In the genomic region with DNA sequence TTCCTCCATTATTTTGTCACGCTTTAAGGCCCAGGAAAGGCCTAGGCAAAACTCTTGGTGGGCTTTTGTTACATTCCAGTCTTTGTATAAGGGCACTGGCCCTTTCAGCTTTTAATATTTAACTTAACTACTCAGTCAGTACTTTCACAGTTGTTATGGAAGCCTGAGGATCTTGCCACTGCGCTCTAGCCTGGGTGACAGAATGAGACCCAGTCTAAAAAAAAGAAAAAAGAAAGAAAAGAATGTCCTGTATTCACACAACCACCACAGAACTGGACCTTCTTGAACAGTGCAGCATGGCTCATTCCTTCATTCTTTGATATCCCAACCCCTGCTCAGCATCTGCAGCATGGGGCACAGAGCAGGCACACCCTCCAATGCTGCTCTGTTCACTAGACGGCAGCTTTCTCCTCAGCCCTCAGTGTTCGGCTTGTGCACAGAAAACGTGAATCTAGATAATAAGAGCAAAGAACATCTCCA, we compare ENCODE assay signal across 10 cellular contexts. TPM values are rescaled to one million over a fixed set of nuclear protein-coding genes. Genes with fewer than 3 reads are reported as not detected.
DNase-seq lines count a peak whose midpoint lies in the region; ATAC-seq and TF ChIP-seq lines count a peak whose summit lies in the region.
"Had no signal": no experiment of that assay in that cellular context is flagged by ENCODE, and none has a peak within 500 bp of the region (broad histone marks: within the 10 kb centered on the region; RNA-seq: fewer than 3 reads in every experiment).

No MANE protein-coding gene starts in this region.

- H3K4me1 Mint-ChIP-seq in WTC11, result peaks cover 16% of the 10 kb centered on the region
- H3K4me1 Mint-ChIP-seq in activated CD8-positive, alpha-beta T cell treated with anti-CD3 and anti-CD28 coated beads for 36 hours (ENCODE audit: low read depth), result no peaks in the 10 kb centered on the region

- intact Hi-C loops in stomach (cut with DNase I; ENCODE audit: low total_unique reads) (no loop called here), ovary (cut with DNase I) (no loop called here)
- intact Hi-C loops in activated CD8-positive, alpha-beta T cell treated with anti-CD3 and anti-CD28 coated beads for 36 hours (cut with micrococcal nuclease), result no loop called here

- H3K4me1 ChIP-seq in Loucy (ENCODE audit: insufficient read depth, low read length, poor library complexity, severe bottlenecking) (peaks cover 14% of the 10 kb centered on the region), hepatocyte (ENCODE audit: insufficient read depth) (peaks cover 47% of the 10 kb centered on the region), stomach (peaks cover 14 to 47% (median 21%) of the 10 kb centered on the region in 4 donors), ovary (ENCODE audit: insufficient read depth) (no peaks in the 10 kb centered on the region)

- H3K79me2 ChIP-seq in Loucy (ENCODE audit: insufficient read depth, low read length), result no peaks in the 10 kb centered on the region
- H3K79me2 ChIP-seq in hepatocyte, result no peaks in the 10 kb centered on the region

- H3K9me3 ChIP-seq in Loucy (ENCODE audit: insufficient read depth, low read depth, low read length) (no peaks in the 10 kb centered on the region), hepatocyte (ENCODE audit: low read depth) (no peaks in the 10 kb centered on the region), stomach (no peaks in the 10 kb centered on the region), ovary (no peaks in the 10 kb centered on the region)

- H3K9ac ChIP-seq in Loucy (ENCODE audit: low read depth, low read length, poor library complexity, severe bottlenecking), result no peak overlapping the region

- TF ChIP-seq EP300 in stomach (IDR thresholded peaks at IDR 0.05), result no peak
- TF ChIP-seq EP300 in ovary (IDR thresholded peaks at IDR 0.05), result no peak

- POLR2A ChIA-PET in WTC11 (lab: Charles Lee), result no interaction called here
- POLR2A ChIA-PET in activated CD8-positive, alpha-beta T cell treated with anti-CD3 and anti-CD28 coated beads for 36 hours (lab: Charles Lee), result no interaction called here

- H3K27ac ChIP-seq in hepatocyte (peak overlapping the region; percentile 89), stomach (peak overlapping the region; percentile 36 to 82 (median 73)), ovary (no peak overlapping the region)

- 42% methylated on average over 5 of the region's 5 CpGs for WGBS in hepatocyte (ENCODE audit: low lambda C conversion rate, missing lambda C conversion rate)
- WGBS in stomach, 5 donors, result 37 to 54% (median 49%) methylated on average over 5 of the region's 5 CpGs
- 86 to 93% (median 86%) methylated on average over 5 of the region's 5 CpGs for WGBS in ovary, 3 donors

- H3K4me2 ChIP-seq in Loucy (ENCODE audit: low read depth, low read length, poor library complexity, severe bottlenecking) (peak overlapping the region; percentile 40), hepatocyte (peak overlapping the region; percentile 6)

- H3K4me3 ChIP-seq in Loucy (ENCODE audit: low read length, poor library complexity, severe bottlenecking), result no peak overlapping the region
- no peak overlapping the region for H3K4me3 ChIP-seq in hepatocyte
- no peak overlapping the region for H3K4me3 ChIP-seq in stomach
- no peak overlapping the region for H3K4me3 ChIP-seq in ovary

- H4K20me1 ChIP-seq in Loucy (ENCODE audit: insufficient read depth, low read length, poor library complexity, severe bottlenecking) (no peaks in the 10 kb centered on the region), hepatocyte (ENCODE audit: insufficient read depth, poor library complexity, severe bottlenecking) (no peaks in the 10 kb centered on the region)

- no peak for DNase-seq in hepatocyte (ENCODE audit: low spot score)
- DNase-seq in stomach, result no peak
- no peak for DNase-seq in ovary
- DNase-seq in WTC11 (ENCODE audit: low spot score), result no peak
- no peak for DNase-seq in activated CD8-positive, alpha-beta T cell treated with anti-CD3 and anti-CD28 coated beads for 36 hours
- no peak for DNase-seq in NCI-H146 treated with DMSO at 0.1 percent for 48 hours (lab: John Stamatoyannopoulos, UW; ENCODE audit: unreplicated experiment)
- DNase-seq: EL; stimulated activated CD4-positive, alpha-beta T cell treated with anti-CD3 and anti-CD28 coated beads, Interleukin-15, amount 100 ng/mL, for 24 hours had no signal

- no peaks in the 10 kb centered on the region for H3K27me3 Mint-ChIP-seq in WTC11 (ENCODE audit: low read depth)
- peaks cover 3% of the 10 kb centered on the region for H3K27me3 Mint-ChIP-seq in activated CD8-positive, alpha-beta T cell treated with anti-CD3 and anti-CD28 coated beads for 36 hours

- no peaks in the 10 kb centered on the region for H3K9me3 Mint-ChIP-seq in WTC11
- no peaks in the 10 kb centered on the region for H3K9me3 Mint-ChIP-seq in activated CD8-positive, alpha-beta T cell treated with anti-CD3 and anti-CD28 coated beads for 36 hours

- H3K27me3 ChIP-seq in Loucy (ENCODE audit: insufficient read depth, low read length, poor library complexity, severe bottlenecking) (no peaks in the 10 kb centered on the region), hepatocyte (no peaks in the 10 kb centered on the region), stomach (no peaks in the 10 kb centered on the region), ovary (no peaks in the 10 kb centered on the region)

- no peaks in the 10 kb centered on the region for H3K36me3 ChIP-seq in Loucy (ENCODE audit: insufficient read depth, low read length)
- no peaks in the 10 kb centered on the region for H3K36me3 ChIP-seq in hepatocyte (replicated peaks; ENCODE audit: insufficient read depth, low read depth)
- no peaks in the 10 kb centered on the region for H3K36me3 ChIP-seq in stomach
- no peaks in the 10 kb centered on the region for H3K36me3 ChIP-seq in ovary

- TF ChIP-seq POLR2A in stomach (IDR thresholded peaks at IDR 0.05) (no peak), ovary (IDR thresholded peaks at IDR 0.05) (no peak)

- H3K9me2 ChIP-seq in Loucy (replicated peaks; ENCODE audit: low read depth, low read length), result no peaks in the 10 kb centered on the region
- no peaks in the 10 kb centered on the region for H3K9me2 ChIP-seq in hepatocyte (replicated peaks; ENCODE audit: insufficient read depth)

- no peaks in the 10 kb centered on the region for H3F3A ChIP-seq in Loucy (ENCODE audit: low read depth)

- ATAC-seq in GM21717 (IDR thresholded peaks at IDR 0.05; ENCODE audit: unreplicated experiment), result peak; percentile 1
- ATAC-seq in WTC11, result no peak
- ATAC-seq in activated CD8-positive, alpha-beta T cell treated with anti-CD3 and anti-CD28 coated beads for 36 hours, result no peak

- H3K4me3 Mint-ChIP-seq in WTC11, result no peak overlapping the region
- no peak overlapping the region for H3K4me3 Mint-ChIP-seq in activated CD8-positive, alpha-beta T cell treated with anti-CD3 and anti-CD28 coated beads for 36 hours

- no peaks in the 10 kb centered on the region for H3K36me3 Mint-ChIP-seq in WTC11
- H3K36me3 Mint-ChIP-seq in activated CD8-positive, alpha-beta T cell treated with anti-CD3 and anti-CD28 coated beads for 36 hours (ENCODE audit: low read depth), result no peaks in the 10 kb centered on the region

- H3K27ac Mint-ChIP-seq in WTC11, result no peak overlapping the region
- H3K27ac Mint-ChIP-seq in activated CD8-positive, alpha-beta T cell treated with anti-CD3 and anti-CD28 coated beads for 36 hours, result no peak overlapping the region

- no peak overlapping the region for H2AFZ ChIP-seq in Loucy (ENCODE audit: low read length)
- H2AFZ ChIP-seq in hepatocyte, result no peak overlapping the region

- CTCF ChIA-PET in WTC11 (lab: Charles Lee), result interaction anchor here (0.6 to 1.7 kb wide), 3 partner anchors 21 to 45 kb away, joined by 3 read pairs; no protein-coding TSS in a partner anchor
- CTCF ChIA-PET in activated CD8-positive, alpha-beta T cell treated with anti-CD3 and anti-CD28 coated beads for 36 hours (lab: Charles Lee), result no interaction called here

- TF ChIP-seq CTCF in Loucy (conservative IDR thresholded peaks at IDR 0.05; ENCODE audit: low read length) (no peak), hepatocyte (IDR thresholded peaks at IDR 0.05; ENCODE audit: poor library complexity) (no peak), stomach (IDR thresholded peaks at IDR 0.05) (no peak), ovary (IDR thresholded peaks at IDR 0.05) (no peak), WTC11 (IDR thresholded peaks at IDR 0.05) (no peak)
- TF ChIP-seq CTCF in activated CD8-positive, alpha-beta T cell treated with anti-CD3 and anti-CD28 coated beads for 36 hours (IDR thresholded peaks at IDR 0.05), result no peak

TF ChIP-seq in WTC11, 78 proteins besides CTCF, POLR2A, EP300 and RAD21:
- TF ChIP-seq NFYB (CRISPR knock-in tag; conservative IDR thresholded peaks at IDR 0.05; ENCODE audit: low read depth) (no peak), HMGA2 (CRISPR knock-in tag; IDR thresholded peaks at IDR 0.05) (no peak), IRF2 (CRISPR knock-in tag; IDR thresholded peaks at IDR 0.05; ENCODE audit: borderline replicate concordance, low read depth) (no peak), TEAD1 (CRISPR knock-in tag; IDR thresholded peaks at IDR 0.05) (no peak)
- TF ChIP-seq, protein P1, sequence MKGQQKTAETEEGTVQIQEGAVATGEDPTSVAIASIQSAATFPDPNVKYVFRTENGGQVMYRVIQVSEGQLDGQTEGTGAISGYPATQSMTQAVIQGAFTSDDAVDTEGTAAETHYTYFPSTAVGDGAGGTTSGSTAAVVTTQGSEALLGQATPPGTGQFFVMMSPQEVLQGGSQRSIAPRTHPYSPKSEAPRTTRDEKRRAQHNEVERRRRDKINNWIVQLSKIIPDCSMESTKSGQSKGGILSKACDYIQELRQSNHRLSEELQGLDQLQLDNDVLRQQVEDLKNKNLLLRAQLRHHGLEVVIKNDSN (CRISPR knock-in tag; IDR thresholded peaks at IDR 0.05), result no peak

RNA-seq across cellular contexts. Expression of a gene that starts 59.6 kb away (rescaled TPM):
- total RNA-seq in hepatocyte (390 and 442 TPM in 2 replicates), stomach (100 to 1,000 TPM in 3 of 5 donors, 10 to 100 TPM in 2; 19.3 to 509 (median 119) TPM), ovary (10 to 100 TPM in 3 of 7 donors, 1 to 10 TPM in 2, under 1 TPM in 2; 0.35 to 50.3 (median 7.5) TPM), WTC11 (2021) (214 to 229 TPM (median 227 TPM) in 3 replicates)
- polyA plus RNA-seq in hepatocyte (521 and 613 TPM in 2 replicates), stomach (10 to 100 TPM; 24.6 to 82.9 (median 73.9) TPM), ovary (1 to 10 TPM; 1.1 to 1.9 TPM)
- under 1 TPM; 0.22 to 0.59 TPM for total RNA-seq in activated CD8-positive, alpha-beta T cell treated with anti-CD3 and anti-CD28 coated beads for 36 hours

Comparison
In these comparisons a context has a peak if more than half of its experiments do, and no peak if none do; other contexts are left out.
1. H3K27ac ChIP-seq: peak in hepatocyte (single experiment) and stomach (5 of 5); none in ovary (0 of 2).